ENCODE assay signal across 12 cellular contexts in genomic region chr3:143595456-143596077, GRCh38.
DNase-seq lines count a peak whose midpoint lies in the region; ATAC-seq and TF ChIP-seq lines count a peak whose summit lies in the region.
"Had no signal": no experiment of that assay in that cellular context is flagged by ENCODE, and none has a peak within 500 bp of the region (broad histone marks: within the 10 kb centered on the region; RNA-seq: fewer than 3 reads in every experiment).

No MANE protein-coding gene starts in this region.

- H3K27me3 Mint-ChIP-seq in WTC11 (ENCODE audit: low read depth) = no peaks in the 10 kb centered on the region
- H3K27me3 Mint-ChIP-seq: brain had no signal

- no peak overlapping the region for H3K27ac Mint-ChIP-seq in WTC11
- H3K27ac Mint-ChIP-seq: mesothelial cell of epicardium had no signal

- H3K4me1 Mint-ChIP-seq in WTC11 = peaks cover 34% of the 10 kb centered on the region

- H3K36me3 Mint-ChIP-seq in WTC11 = no peaks in the 10 kb centered on the region
- H3K36me3 Mint-ChIP-seq: brain, mesothelial cell of epicardium had no signal

- H3K9me3 Mint-ChIP-seq in WTC11 = peaks cover 4% of the 10 kb centered on the region; the same call in 1 of the 2 replicates
- H3K9me3 Mint-ChIP-seq: mesothelial cell of epicardium had no signal

- no peaks in the 10 kb centered on the region for H3K9me3 ChIP-seq in psoas muscle
- no peaks in the 10 kb centered on the region for H3K9me3 ChIP-seq in A673 (ENCODE audit: low read depth, low read length, poor library complexity, severe bottlenecking)
- H3K9me3 ChIP-seq: Peyer's patch had no signal

- H3K4me3 ChIP-seq in psoas muscle (no peak overlapping the region), A673 (ENCODE audit: low read depth, low read length, poor library complexity, severe bottlenecking) (no peak overlapping the region)
- H3K4me3 ChIP-seq: Peyer's patch had no signal

- 73 to 80% (median 75%) methylated on average over 3 of the region's 3 CpGs for WGBS in psoas muscle, 3 donors

- H3K36me3 ChIP-seq in psoas muscle (ENCODE audit: insufficient read depth in 1 of 2, low read depth in 1 of 2) = no peaks in the 10 kb centered on the region
- H3K36me3 ChIP-seq in A673 (ENCODE audit: insufficient read depth, low read length, poor library complexity, severe bottlenecking) = no peaks in the 10 kb centered on the region
- H3K36me3 ChIP-seq: Peyer's patch had no signal

- H3K27me3 ChIP-seq in psoas muscle (ENCODE audit: insufficient read depth in 3 of 3, low read length in 2 of 3) (no peaks in the 10 kb centered on the region), A673 (replicated peaks; ENCODE audit: insufficient read depth, low read depth, low read length, poor library complexity) (no peaks in the 10 kb centered on the region)
- H3K27me3 ChIP-seq: Peyer's patch had no signal

- DNase-seq in SKM-1 treated with dmso at 0.1 percent for 144 hours (lab: John Stamatoyannopoulos, UW; ENCODE audit: unreplicated experiment) (peak; percentile 6), SKM-1 (lab: John Stamatoyannopoulos, UW; ENCODE audit: unreplicated experiment) (no peak), Kasumi-1 (lab: John Stamatoyannopoulos, UW) (peak; percentile 14 to 53), psoas muscle (no peak), WTC11 (ENCODE audit: low spot score) (no peak), A673 (ENCODE audit: low spot score) (no peak), NCI-H2171 (lab: John Stamatoyannopoulos, UW) (no peak)
- DNase-seq: foreskin fibroblast, Peyer's patch had no signal

- H3K4me1 ChIP-seq in psoas muscle (no peaks in the 10 kb centered on the region), A673 (ENCODE audit: insufficient read depth, low read length, poor library complexity, severe bottlenecking) (peaks cover 5% of the 10 kb centered on the region)

- CTCF ChIA-PET in WTC11 (lab: Charles Lee) (no interaction called here), A673 (lab: Charles Lee) (no interaction called here)

- BruUV-seq in A673 (replicated peaks; lab: Mats Ljungman, UMichigan) = no TSS peak

- H3K4me3 Mint-ChIP-seq in WTC11 = no peak overlapping the region
- H3K4me3 Mint-ChIP-seq: brain, mesothelial cell of epicardium had no signal

- TF ChIP-seq CTCF in psoas muscle (IDR thresholded peaks at IDR 0.05) (no peak), WTC11 (IDR thresholded peaks at IDR 0.05) (no peak), A673 (conservative IDR thresholded peaks at IDR 0.05; ENCODE audit: low read depth, low read length) (no peak)

- H3K27ac ChIP-seq in psoas muscle (no peak overlapping the region), A673 (ENCODE audit: low read depth, low read length, poor library complexity, severe bottlenecking) (no peak overlapping the region)
- H3K27ac ChIP-seq: Peyer's patch had no signal

- POLR2A ChIA-PET in WTC11 (lab: Charles Lee) (no interaction called here), A673 (lab: Charles Lee; ENCODE audit: low non-redundant PET) (no interaction called here)

- ATAC-seq in HG02852 (IDR thresholded peaks at IDR 0.05; ENCODE audit: unreplicated experiment) (peak; percentile 97), psoas muscle (no peak), WTC11 (no peak)

- intact Hi-C loops in psoas muscle (cut with DNase I) (no loop called here), A673 (cut with micrococcal nuclease; ENCODE audit: unreplicated experiment) (no loop called here)

TF ChIP-seq in WTC11, 78 proteins besides CTCF, POLR2A, EP300 and RAD21:
- no peak for TF ChIP-seq ZNF416 (CRISPR knock-in tag; IDR thresholded peaks at IDR 0.05)
- TF ChIP-seq, protein P1, sequence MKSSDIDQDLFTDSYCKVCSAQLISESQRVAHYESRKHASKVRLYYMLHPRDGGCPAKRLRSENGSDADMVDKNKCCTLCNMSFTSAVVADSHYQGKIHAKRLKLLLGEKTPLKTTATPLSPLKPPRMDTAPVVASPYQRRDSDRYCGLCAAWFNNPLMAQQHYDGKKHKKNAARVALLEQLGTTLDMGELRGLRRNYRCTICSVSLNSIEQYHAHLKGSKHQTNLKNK (CRISPR knock-in tag; IDR thresholded peaks at IDR 0.05) = no peak
- TF ChIP-seq, protein P2, sequence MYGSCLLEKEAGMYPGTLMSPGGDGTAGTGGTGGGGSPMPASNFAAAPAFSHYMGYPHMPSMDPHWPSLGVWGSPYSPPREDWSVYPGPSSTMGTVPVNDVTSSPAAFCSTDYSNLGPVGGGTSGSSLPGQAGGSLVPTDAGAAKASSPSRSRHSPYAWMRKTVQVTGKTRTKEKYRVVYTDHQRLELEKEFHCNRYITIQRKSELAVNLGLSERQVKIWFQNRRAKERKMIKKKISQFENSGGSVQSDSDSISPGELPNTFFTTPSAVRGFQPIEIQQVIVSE (CRISPR knock-in tag; IDR thresholded peaks at IDR 0.05; ENCODE audit: borderline replicate concordance) = no peak
- no peak for TF ChIP-seq ZNF423 (CRISPR knock-in tag; IDR thresholded peaks at IDR 0.05)
- TF ChIP-seq, protein P3, sequence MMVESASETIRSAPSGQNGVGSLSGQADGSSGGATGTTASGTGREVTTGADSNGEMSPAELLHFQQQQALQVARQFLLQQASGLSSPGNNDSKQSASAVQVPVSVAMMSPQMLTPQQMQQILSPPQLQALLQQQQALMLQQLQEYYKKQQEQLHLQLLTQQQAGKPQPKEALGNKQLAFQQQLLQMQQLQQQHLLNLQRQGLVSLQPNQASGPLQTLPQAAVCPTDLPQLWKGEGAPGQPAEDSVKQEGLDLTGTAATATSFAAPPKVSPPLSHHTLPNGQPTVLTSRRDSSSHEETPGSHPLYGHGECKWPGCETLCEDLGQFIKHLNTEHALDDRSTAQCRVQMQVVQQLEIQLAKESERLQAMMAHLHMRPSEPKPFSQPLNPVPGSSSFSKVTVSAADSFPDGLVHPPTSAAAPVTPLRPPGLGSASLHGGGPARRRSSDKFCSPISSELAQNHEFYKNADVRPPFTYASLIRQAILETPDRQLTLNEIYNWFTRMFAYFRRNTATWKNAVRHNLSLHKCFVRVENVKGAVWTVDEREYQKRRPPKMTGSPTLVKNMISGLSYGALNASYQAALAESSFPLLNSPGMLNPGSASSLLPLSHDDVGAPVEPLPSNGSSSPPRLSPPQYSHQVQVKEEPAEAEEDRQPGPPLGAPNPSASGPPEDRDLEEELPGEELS (CRISPR knock-in tag; IDR thresholded peaks at IDR 0.05) = no peak
- no peak for TF ChIP-seq MYBL2 (CRISPR knock-in tag; IDR thresholded peaks at IDR 0.05)
- TF ChIP-seq, protein P4, sequence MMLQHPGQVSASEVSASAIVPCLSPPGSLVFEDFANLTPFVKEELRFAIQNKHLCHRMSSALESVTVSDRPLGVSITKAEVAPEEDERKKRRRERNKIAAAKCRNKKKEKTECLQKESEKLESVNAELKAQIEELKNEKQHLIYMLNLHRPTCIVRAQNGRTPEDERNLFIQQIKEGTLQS (CRISPR knock-in tag; conservative IDR thresholded peaks at IDR 0.05) = no peak
- TF ChIP-seq ATF1 (CRISPR knock-in tag; IDR thresholded peaks at IDR 0.05) = no peak
- no peak for TF ChIP-seq ZNF219 (CRISPR knock-in tag; IDR thresholded peaks at IDR 0.05; ENCODE audit: borderline replicate concordance)
- no peak for TF ChIP-seq E2F4 (CRISPR knock-in tag; IDR thresholded peaks at IDR 0.05; ENCODE audit: borderline replicate concordance, low read depth)
- TF ChIP-seq, protein P5, sequence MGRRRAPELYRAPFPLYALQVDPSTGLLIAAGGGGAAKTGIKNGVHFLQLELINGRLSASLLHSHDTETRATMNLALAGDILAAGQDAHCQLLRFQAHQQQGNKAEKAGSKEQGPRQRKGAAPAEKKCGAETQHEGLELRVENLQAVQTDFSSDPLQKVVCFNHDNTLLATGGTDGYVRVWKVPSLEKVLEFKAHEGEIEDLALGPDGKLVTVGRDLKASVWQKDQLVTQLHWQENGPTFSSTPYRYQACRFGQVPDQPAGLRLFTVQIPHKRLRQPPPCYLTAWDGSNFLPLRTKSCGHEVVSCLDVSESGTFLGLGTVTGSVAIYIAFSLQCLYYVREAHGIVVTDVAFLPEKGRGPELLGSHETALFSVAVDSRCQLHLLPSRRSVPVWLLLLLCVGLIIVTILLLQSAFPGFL (CRISPR knock-in tag; IDR thresholded peaks at IDR 0.05; ENCODE audit: borderline replicate concordance) = no peak
- TF ChIP-seq ZNF317 (CRISPR knock-in tag; IDR thresholded peaks at IDR 0.05; ENCODE audit: borderline replicate concordance, low read depth) = no peak
- no peak for TF ChIP-seq CBFB (CRISPR knock-in tag; IDR thresholded peaks at IDR 0.05; ENCODE audit: low read depth)
- no peak for TF ChIP-seq ZNF671 (CRISPR knock-in tag; IDR thresholded peaks at IDR 0.05)

Comparison
In these comparisons a context has a peak if more than half of its experiments do, and no peak if none do; other contexts are left out.
1. DNase-seq: peak in SKM-1 treated with dmso at 0.1 percent for 144 hours (single experiment) and Kasumi-1 (2 of 2); none in SKM-1 (single experiment), psoas muscle (0 of 2), WTC11 (single experiment), A673 (single experiment) and NCI-H2171 (single experiment).